In genomic region chr11:130042093-130042591, GRCh38 we compare ENCODE assay signal across 9 cellular contexts. TPM values are rescaled to one million over a fixed set of nuclear protein-coding genes. Genes with fewer than 3 reads are reported as not detected.
DNase-seq lines count a peak whose midpoint lies in the region; FAIRE-seq and TF ChIP-seq lines count a peak whose summit lies in the region.
"Had no signal": no experiment of that assay in that cellular context is flagged by ENCODE, and none has a peak within 500 bp of the region (broad histone marks: within the 10 kb centered on the region; RNA-seq: fewer than 3 reads in every experiment).

No MANE protein-coding gene starts in this region.

- CTCF ChIA-PET in endothelial cell of umbilical vein (lab: Charles Lee) = no interaction called here

- intact Hi-C loops in endothelial cell of umbilical vein (cut with micrococcal nuclease) (loop anchor here (1.0 kb wide), 4 partner anchors 19 to 80 kb away; partner anchors contain the start of gene APLP2), sigmoid colon (cut with DNase I) (no loop called here)

- no peak for TF ChIP-seq CTCF in endothelial cell of umbilical vein (IDR thresholded peaks at IDR 0.05; ENCODE audit: extremely low read depth in 1 of 2, insufficient read depth in 1 of 2, low read depth in 1 of 2, low read length in 2 of 2)
- no peak for TF ChIP-seq CTCF in sigmoid colon (IDR thresholded peaks at IDR 0.05)
- TF ChIP-seq CTCF in MM.1S (IDR thresholded peaks at IDR 0.05; ENCODE audit: low read length) = no peak

- H3K79me2 ChIP-seq in endothelial cell of umbilical vein (ENCODE audit: control insufficient read depth, insufficient read depth, low read length) = no peaks in the 10 kb centered on the region
- H3K79me2 ChIP-seq in MM.1S (ENCODE audit: low read length) = no peaks in the 10 kb centered on the region

- no peaks in the 10 kb centered on the region for H3K27me3 ChIP-seq in endothelial cell of umbilical vein (ENCODE audit: control insufficient read depth in 2 of 2, insufficient read depth in 2 of 2, low read length in 2 of 2)
- no peaks in the 10 kb centered on the region for H3K27me3 ChIP-seq in sigmoid colon
- no peaks in the 10 kb centered on the region; the same call in 1 of the 2 replicates for H3K27me3 ChIP-seq in MM.1S (replicated peaks; ENCODE audit: insufficient read depth, low read length)

- no TSS peak for BruUV-seq in endothelial cell of umbilical vein (replicated peaks; lab: Mats Ljungman, UMichigan)

- DNase-seq in NOMO-1 treated with DMSO at 0.1 percent for 48 hours (lab: John Stamatoyannopoulos, UW; ENCODE audit: unreplicated experiment) (peak; percentile 39), NOMO-1 treated with dmso at 0.1 percent for 144 hours (lab: John Stamatoyannopoulos, UW; ENCODE audit: unreplicated experiment) (no peak), NCI-H510A treated with DMSO at 0.1 percent for 48 hours (lab: John Stamatoyannopoulos, UW) (peak; percentile 72), endothelial cell of umbilical vein (ENCODE audit: low read depth, low spot score) (peak; percentile 95), renal cortical epithelial cell (ENCODE audit: low read depth) (peak; percentile 95), sigmoid colon (no peak), MM.1S (no peak), dedifferentiated amniotic fluid mesenchymal stem cell (ENCODE audit: extremely low spot score) (no peak)
- DNase-seq: CD4-positive, alpha-beta T cell had no signal

- H3K9me3 ChIP-seq in endothelial cell of umbilical vein (replicated peaks; ENCODE audit: control insufficient read depth, insufficient read depth, low read length) (no peaks in the 10 kb centered on the region), sigmoid colon (no peaks in the 10 kb centered on the region), MM.1S (replicated peaks; ENCODE audit: insufficient read depth, low read length) (no peaks in the 10 kb centered on the region)

- peak; percentile 98 for FAIRE-seq in endothelial cell of umbilical vein (lab: Jason Lieb, UNC)

- no peaks in the 10 kb centered on the region for H3F3A ChIP-seq in MM.1S (ENCODE audit: insufficient read depth, low read length)

- no peak overlapping the region for H3K4me3 ChIP-seq in endothelial cell of umbilical vein (replicated peaks in 1 of 3; ENCODE audit: insufficient read depth in 1 of 3, low read depth in 1 of 3, low read length in 3 of 3)
- no peak overlapping the region for H3K4me3 ChIP-seq in sigmoid colon
- H3K4me3 ChIP-seq in MM.1S (ENCODE audit: low read length) = no peak overlapping the region

- H2AFZ ChIP-seq in endothelial cell of umbilical vein (ENCODE audit: low read depth, low read length) (peak overlapping the region; percentile 5), MM.1S (ENCODE audit: low read length) (no peak overlapping the region)

- H3K27ac ChIP-seq in endothelial cell of umbilical vein (ENCODE audit: insufficient read depth, low read depth, low read length) (peak overlapping the region; percentile 88), sigmoid colon (no peak overlapping the region), MM.1S (ENCODE audit: low read length) (no peak overlapping the region)

- H4K20me1 ChIP-seq in endothelial cell of umbilical vein (replicated peaks; ENCODE audit: control insufficient read depth, extremely low read depth, insufficient read depth, low read length) (no peaks in the 10 kb centered on the region), MM.1S (ENCODE audit: insufficient read depth, low read length) (no peaks in the 10 kb centered on the region)

- 78 to 88% methylated on average over 16 of the region's 16 CpGs for whole genome bisulfite sequencing in sigmoid colon, 2 donors

- TF ChIP-seq EP300 in sigmoid colon (IDR thresholded peaks at IDR 0.05) = no peak

- peak overlapping the region; percentile 3 for H3K9ac ChIP-seq in endothelial cell of umbilical vein (replicated peaks; ENCODE audit: extremely low read depth, insufficient read depth, low read length)
- no peak overlapping the region for H3K9ac ChIP-seq in MM.1S (ENCODE audit: low read length)

- H3K4me1 ChIP-seq in endothelial cell of umbilical vein (ENCODE audit: control insufficient read depth, extremely low read depth, insufficient read depth, low read length) = peaks cover 17% of the 10 kb centered on the region
- no peaks in the 10 kb centered on the region for H3K4me1 ChIP-seq in sigmoid colon
- H3K4me1 ChIP-seq in MM.1S (ENCODE audit: low read length) = no peaks in the 10 kb centered on the region

- POLR2A ChIA-PET in endothelial cell of umbilical vein (lab: Charles Lee) = no interaction called here

- H3K36me3 ChIP-seq in endothelial cell of umbilical vein (ENCODE audit: control insufficient read depth in 2 of 2, extremely low read depth in 1 of 2, insufficient read depth in 2 of 2, low read length in 2 of 2) = no peaks in the 10 kb centered on the region
- no peaks in the 10 kb centered on the region for H3K36me3 ChIP-seq in sigmoid colon
- no peaks in the 10 kb centered on the region for H3K36me3 ChIP-seq in MM.1S (replicated peaks; ENCODE audit: insufficient read depth, low read length)

- H3K9me2 ChIP-seq in MM.1S (replicated peaks; ENCODE audit: insufficient read depth, low read length) = no peaks in the 10 kb centered on the region

- TF ChIP-seq POLR2A in endothelial cell of umbilical vein (IDR thresholded peaks at IDR 0.05; ENCODE audit: low read depth, low read length) (no peak), sigmoid colon (IDR thresholded peaks at IDR 0.05) (no peak)

- dilution Hi-C loops in endothelial cell of umbilical vein (cut with MboI; ENCODE audit: extremely low pct_ligation_motif_present, low sequenced_read_pairs) = no loop called here

- H3K9me1 ChIP-seq in endothelial cell of umbilical vein (replicated peaks; ENCODE audit: control insufficient read depth, extremely low read depth, insufficient read depth, low read length) = no peaks in the 10 kb centered on the region

- no peak overlapping the region for H3K4me2 ChIP-seq in endothelial cell of umbilical vein (ENCODE audit: insufficient read depth, low read length)
- H3K4me2 ChIP-seq in MM.1S (ENCODE audit: low read depth, low read length) = no peak overlapping the region

TF ChIP-seq in endothelial cell of umbilical vein, 7 proteins besides CTCF, POLR2A, EP300 and RAD21:
- TF ChIP-seq MYC (IDR thresholded peaks at IDR 0.05; ENCODE audit: low read depth, low read length) = peak; percentile 62
- TF ChIP-seq POLR2AphosphoS5 (IDR thresholded peaks at IDR 0.05; ENCODE audit: insufficient read depth, low read depth, low read length) = peak; percentile 96
- TF ChIP-seq JUN (IDR thresholded peaks at IDR 0.05; ENCODE audit: borderline replicate concordance, insufficient read depth, insufficient read length, low read depth) = peak; percentile 96
- TF ChIP-seq MAX (IDR thresholded peaks at IDR 0.05; ENCODE audit: insufficient read depth, insufficient read length) = peak; percentile 88
- peak; percentile 61 for TF ChIP-seq GATA2 (IDR thresholded peaks at IDR 0.05; ENCODE audit: insufficient read depth, insufficient read length, low read depth, low read length)
- TF ChIP-seq EZH2 (IDR thresholded peaks at IDR 0.05; ENCODE audit: borderline replicate concordance, low read depth, low read length, severe bottlenecking) = no peak
- peak; percentile 97 for TF ChIP-seq FOS (IDR thresholded peaks at IDR 0.05; ENCODE audit: borderline replicate concordance, insufficient read depth, low read length)
TF ChIP-seq in endothelial cell of umbilical vein: peak in this region for 6.

RNA-seq across cellular contexts. Expression of gene APLP2, which starts 27.6 kb away (rescaled TPM):
- total RNA-seq in endothelial cell of umbilical vein = 503 and 543 TPM in 2 replicates
- polyA plus RNA-seq in endothelial cell of umbilical vein = 433 and 493 TPM in 2 replicates
- 441 and 461 TPM in 2 replicates for polyA plus RNA-seq in endothelial cell of umbilical vein (2011; cell fraction: cytosol; rRNA removed)
- polyA plus RNA-seq in endothelial cell of umbilical vein (2011; cell fraction: nucleus; rRNA removed) = 379 and 479 TPM in 2 replicates
- polyA plus RNA-seq in endothelial cell of umbilical vein (2012) = 1,126 and 1,231 TPM in 2 replicates
- 350 and 416 TPM in 2 replicates for polyA minus RNA-seq in endothelial cell of umbilical vein
- 23.5 TPM for polyA minus RNA-seq in endothelial cell of umbilical vein (2011; cell fraction: cytosol; rRNA and poly(A)+ RNA removed)
- polyA minus RNA-seq in endothelial cell of umbilical vein (2011; cell fraction: nucleus; rRNA and poly(A)+ RNA removed) = 122 and 144 TPM in 2 replicates
- 426 and 1,085 TPM in 2 replicates for total RNA-seq in renal cortical epithelial cell
- total RNA-seq in sigmoid colon = 100 to 1,000 TPM; 247 to 276 (median 256) TPM
- 100 to 1,000 TPM in 2 of 3 donors, 10 to 100 TPM in 1; 39.0 to 193 (median 106) TPM for polyA plus RNA-seq in sigmoid colon

RNA-seq across cellular contexts. Expression of gene PRDM10, which starts 39.5 kb away (rescaled TPM):
- 10.2 and 13.0 TPM in 2 replicates for total RNA-seq in endothelial cell of umbilical vein
- 9.6 TPM in 2 replicates for polyA plus RNA-seq in endothelial cell of umbilical vein
- polyA plus RNA-seq in endothelial cell of umbilical vein (2011; cell fraction: cytosol; rRNA removed) = 3.6 and 4.1 TPM in 2 replicates
- 17.7 and 21.4 TPM in 2 replicates for polyA plus RNA-seq in endothelial cell of umbilical vein (2011; cell fraction: nucleus; rRNA removed)
- polyA plus RNA-seq in endothelial cell of umbilical vein (2012) = 5.5 TPM in 2 replicates
- 20.2 and 25.9 TPM in 2 replicates for polyA minus RNA-seq in endothelial cell of umbilical vein
- 5.9 TPM for polyA minus RNA-seq in endothelial cell of umbilical vein (2011; cell fraction: cytosol; rRNA and poly(A)+ RNA removed)
- 15.3 and 33.4 TPM in 2 replicates for polyA minus RNA-seq in endothelial cell of umbilical vein (2011; cell fraction: nucleus; rRNA and poly(A)+ RNA removed)
- 3.6 and 10.0 TPM in 2 replicates for total RNA-seq in renal cortical epithelial cell
- total RNA-seq in sigmoid colon = 10 to 100 TPM in 1 of 4 donors, 1 to 10 TPM in 3; 6.3 to 11.9 (median 6.7) TPM
- 1 to 10 TPM; 1.8 to 3.7 (median 3.2) TPM for polyA plus RNA-seq in sigmoid colon

Comparison
In these comparisons a context has a peak if more than half of its experiments do, and no peak if none do; other contexts are left out.
1. DNase-seq: peak in NOMO-1 treated with DMSO at 0.1 percent for 48 hours (single experiment), NCI-H510A treated with DMSO at 0.1 percent for 48 hours (single experiment), endothelial cell of umbilical vein (single experiment) and renal cortical epithelial cell (single experiment); none in NOMO-1 treated with dmso at 0.1 percent for 144 hours (single experiment), sigmoid colon (single experiment), MM.1S (single experiment) and dedifferentiated amniotic fluid mesenchymal stem cell (single experiment).